Comparison of ENCODE assay signal across 18 cellular contexts in the genomic region with DNA sequence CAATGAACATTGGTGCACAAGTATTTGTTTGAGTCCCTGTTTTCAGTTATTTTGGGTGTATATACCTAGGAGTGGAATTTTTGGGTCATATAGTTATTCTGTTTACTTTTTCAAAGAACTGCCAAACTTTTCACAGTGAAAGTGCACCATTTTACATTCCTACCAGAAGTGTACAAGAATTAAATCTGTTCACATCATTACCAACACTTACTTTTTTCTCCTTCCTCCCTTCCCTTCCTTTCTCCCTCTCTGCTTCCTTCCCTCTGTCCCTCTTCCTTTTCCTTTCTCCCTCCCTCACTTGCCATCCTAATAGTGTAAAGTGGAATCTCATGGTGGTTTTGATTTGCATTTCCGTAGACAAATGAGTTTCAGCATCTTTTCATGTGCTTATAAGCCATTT.
"Had no signal": no experiment of that assay in that cellular context is flagged by ENCODE, and none has a peak within 500 bp of the region (broad histone marks: within the 10 kb centered on the region; RNA-seq: fewer than 3 reads in every experiment).

No MANE protein-coding gene starts in this region.

- ATAC-seq: activated naive CD4-positive, alpha-beta T cell treated with anti-CD3 and anti-CD28 coated beads, Interleukin-2, amount 50 U/mL, for 72 hours had no signal

- H3K27ac ChIP-seq: VCaP had no signal

- H3K4me3 Mint-ChIP-seq: activated CD4-positive, alpha-beta memory T cell treated with anti-CD3 and anti-CD28 coated beads, Interleukin-2, amount 10 ng/mL, durations not matched to agents 7 days and 5 days had no signal

- H3K27ac Mint-ChIP-seq: activated CD4-positive, alpha-beta memory T cell treated with anti-CD3 and anti-CD28 coated beads, Interleukin-2, amount 10 ng/mL, durations not matched to agents 7 days and 5 days; activated naive CD4-positive, alpha-beta T cell treated with anti-CD3 and anti-CD28 coated beads, Interleukin-2, amount 50 U/mL, for 72 hours had no signal

- H3K27me3 Mint-ChIP-seq: activated CD4-positive, alpha-beta memory T cell treated with anti-CD3 and anti-CD28 coated beads, Interleukin-2, amount 10 ng/mL, durations not matched to agents 7 days and 5 days had no signal

- H3K9me3 Mint-ChIP-seq: activated CD4-positive, alpha-beta memory T cell treated with anti-CD3 and anti-CD28 coated beads, Interleukin-2, amount 10 ng/mL, durations not matched to agents 7 days and 5 days; activated naive CD4-positive, alpha-beta T cell treated with anti-CD3 and anti-CD28 coated beads, Interleukin-2, amount 50 U/mL, for 72 hours had no signal

- DNase-seq: activated CD4-positive, alpha-beta memory T cell treated with anti-CD3 and anti-CD28 coated beads, Interleukin-2, amount 10 ng/mL, durations not matched to agents 7 days and 5 days; activated CD4-positive, alpha-beta T cell treated with anti-CD3 and anti-CD28 coated beads, Interleukin-2, amount 50 U/mL, for 1 hour; activated CD4-positive, CD25-positive, alpha-beta regulatory T cell; activated T-cell treated with anti-CD3 and anti-CD28 coated beads for 4 hours; activated T-cell treated with anti-CD3 and anti-CD28 coated beads, Interleukin-2, amount 50 U/mL, for 48 hours; MM.1S; NCI-H1105; NCI-H1436; NCI-H1694 treated with DMSO at 0.1 percent for 48 hours; NCI-H2029 treated with DMSO at 0.1 percent for 48 hours; NCI-H345; NCI-H510A; NCI-H526 treated with DMSO at 0.1 percent for 48 hours; NCI-H82; SIG-M5; T-helper 2 cell had no signal
